ENCODE assay signal across 14 cellular contexts in the genomic region with DNA sequence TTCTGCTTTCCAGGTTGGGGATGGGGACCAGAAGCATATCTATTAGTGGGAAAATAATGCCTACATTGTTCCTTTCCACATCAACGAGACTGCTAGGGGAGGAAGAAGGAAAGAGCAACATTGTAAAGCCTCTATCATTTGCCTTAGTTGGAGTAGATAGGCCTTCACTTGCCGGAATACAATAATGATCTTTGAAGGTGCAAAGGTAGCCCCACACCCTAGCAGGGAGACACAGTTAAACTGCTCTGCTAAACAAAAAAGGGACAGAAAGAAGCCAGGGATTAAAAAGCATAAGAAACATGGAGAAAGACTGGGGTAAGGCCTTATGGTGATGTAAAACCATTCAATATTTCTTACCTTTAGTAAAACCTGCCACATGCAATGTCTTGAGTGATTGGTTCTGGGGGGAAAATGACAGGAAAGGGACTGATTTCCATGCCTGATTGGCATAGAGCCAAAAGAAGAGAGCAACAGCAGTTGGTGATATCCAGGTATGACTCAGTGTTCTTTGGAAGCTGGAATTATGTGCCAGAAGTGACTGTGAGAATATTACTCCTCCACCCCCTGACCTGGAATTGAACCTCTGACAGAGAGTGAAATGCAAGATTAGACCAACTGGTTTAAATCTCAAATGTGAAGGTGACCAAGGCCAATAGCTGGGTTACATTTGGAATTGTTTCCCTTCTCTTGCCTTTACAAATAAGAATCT. TPM values are rescaled to one million over a fixed set of nuclear protein-coding genes. Genes with fewer than 3 reads are reported as not detected.
A peak's percentile ranks its signal among the peaks of the same experiment; 100 is the strongest.
DNase-seq lines count a peak whose midpoint lies in the region; FAIRE-seq and TF ChIP-seq lines count a peak whose summit lies in the region.
"Had no signal": no experiment of that assay in that cellular context is flagged by ENCODE, and none has a peak within 500 bp of the region (broad histone marks: within the 10 kb centered on the region; RNA-seq: fewer than 3 reads in every experiment).

No MANE protein-coding gene starts in this region.

- H3K79me2 ChIP-seq in osteoblast (ENCODE audit: insufficient read depth, low read length), result no peaks in the 10 kb centered on the region

- H3K27me3 Mint-ChIP-seq in activated CD4-positive, alpha-beta T cell treated with anti-CD3 and anti-CD28 coated beads, Interleukin-2, amount 10 ng/mL, durations not matched to agents 7 days and 5 days, result no peaks in the 10 kb centered on the region
- H3K27me3 Mint-ChIP-seq: brain had no signal

- peaks cover 2% of the 10 kb centered on the region for H3K9me3 Mint-ChIP-seq in activated CD4-positive, alpha-beta T cell treated with anti-CD3 and anti-CD28 coated beads, Interleukin-2, amount 10 ng/mL, durations not matched to agents 7 days and 5 days
- H3K9me3 Mint-ChIP-seq: brain; CD8-positive, alpha-beta T cell had no signal

- TF ChIP-seq POLR2A in H54 (IDR thresholded peaks at IDR 0.05; ENCODE audit: low read depth, low read length), result no peak

- H3K27ac Mint-ChIP-seq in activated CD4-positive, alpha-beta T cell treated with anti-CD3 and anti-CD28 coated beads, Interleukin-2, amount 10 ng/mL, durations not matched to agents 7 days and 5 days, result no peak overlapping the region
- H3K27ac Mint-ChIP-seq: activated CD8-positive, alpha-beta T cell treated with anti-CD3 and anti-CD28 coated beads, Interleukin-2, amount 10 ng/mL, durations not matched to agents 7 days and 5 days; CD8-positive, alpha-beta T cell had no signal

- H3K27ac ChIP-seq in colonic mucosa, result peak overlapping the region; percentile 49
- H3K27ac ChIP-seq in osteoblast (ENCODE audit: low read depth, low read length), result no peak overlapping the region
- H3K27ac ChIP-seq: epithelial cell of prostate had no signal

- intact Hi-C loops in colonic mucosa (cut with DNase I), result no loop called here

- H3K4me3 Mint-ChIP-seq in activated CD4-positive, alpha-beta T cell treated with anti-CD3 and anti-CD28 coated beads, Interleukin-2, amount 10 ng/mL, durations not matched to agents 7 days and 5 days, result no peak overlapping the region
- H3K4me3 Mint-ChIP-seq: activated CD8-positive, alpha-beta T cell treated with anti-CD3 and anti-CD28 coated beads, Interleukin-2, amount 10 ng/mL, durations not matched to agents 7 days and 5 days; brain; CD8-positive, alpha-beta T cell had no signal

- H3K4me3 ChIP-seq in colonic mucosa, result no peak overlapping the region
- no peak overlapping the region for H3K4me3 ChIP-seq in osteoblast (ENCODE audit: insufficient read depth, low read length)

- H3K4me1 ChIP-seq in colonic mucosa (no peaks in the 10 kb centered on the region), osteoblast (ENCODE audit: insufficient read depth, low read length) (peaks cover 16% of the 10 kb centered on the region)

- H3K36me3 Mint-ChIP-seq in activated CD4-positive, alpha-beta T cell treated with anti-CD3 and anti-CD28 coated beads, Interleukin-2, amount 10 ng/mL, durations not matched to agents 7 days and 5 days (ENCODE audit: low read depth), result no peaks in the 10 kb centered on the region
- H3K36me3 Mint-ChIP-seq: brain; CD8-positive, alpha-beta T cell had no signal

- no peak overlapping the region for H3K4me2 ChIP-seq in osteoblast (ENCODE audit: insufficient read depth, low read length)

- CTCF ChIA-PET in activated CD4-positive, alpha-beta T cell treated with anti-CD3 and anti-CD28 coated beads, Interleukin-2, amount 10 ng/mL, durations not matched to agents 7 days and 5 days (lab: Charles Lee), result no interaction called here

- no peak overlapping the region for H2AFZ ChIP-seq in osteoblast (ENCODE audit: low read length)

- no peaks in the 10 kb centered on the region for H3K27me3 ChIP-seq in colonic mucosa
- no peaks in the 10 kb centered on the region for H3K27me3 ChIP-seq in osteoblast (ENCODE audit: insufficient read depth, low read length)

- H3K9me3 ChIP-seq in colonic mucosa (no peaks in the 10 kb centered on the region), osteoblast (ENCODE audit: low read depth, low read length) (no peaks in the 10 kb centered on the region)

- H3K4me1 Mint-ChIP-seq in activated CD4-positive, alpha-beta T cell treated with anti-CD3 and anti-CD28 coated beads, Interleukin-2, amount 10 ng/mL, durations not matched to agents 7 days and 5 days, result no peaks in the 10 kb centered on the region

- no peak for TF ChIP-seq CTCF in colonic mucosa (IDR thresholded peaks at IDR 0.05)
- TF ChIP-seq CTCF in osteoblast (IDR thresholded peaks at IDR 0.05; ENCODE audit: extremely low read depth, low read depth, low read length), result no peak

- H3K9ac ChIP-seq in colonic mucosa (ENCODE audit: low read depth in 2 of 2, low read length in 2 of 2), result peak overlapping the region in 1 of 2 donors; percentile 9

- FAIRE-seq in H54 (lab: Jason Lieb, UNC), result peak; percentile 97
- FAIRE-seq in frontal cortex (lab: Jason Lieb, UNC), result no peak

- POLR2A ChIA-PET in activated CD4-positive, alpha-beta T cell treated with anti-CD3 and anti-CD28 coated beads, Interleukin-2, amount 10 ng/mL, durations not matched to agents 7 days and 5 days (lab: Charles Lee), result no interaction called here

- H3K36me3 ChIP-seq in colonic mucosa, result no peaks in the 10 kb centered on the region
- no peaks in the 10 kb centered on the region for H3K36me3 ChIP-seq in osteoblast (ENCODE audit: insufficient read depth, low read length)

- DNase-seq in H54 (ENCODE audit: insufficient read length, low spot score) (no peak), NCI-H526 treated with DMSO at 0.1 percent for 48 hours (lab: John Stamatoyannopoulos, UW) (peak; percentile 15), colonic mucosa (peak; percentile 68), osteoblast (ENCODE audit: insufficient read length, low spot score, missing footprints) (peak; percentile 77), HuH-7 (ENCODE audit: low spot score) (no peak), frontal cortex (ENCODE audit: low spot score in 2 of 2) (no peak)
- no peak for DNase-seq in activated CD4-positive, alpha-beta T cell treated with anti-CD3 and anti-CD28 coated beads, Interleukin-2, amount 50 U/mL, for 48 hours
- no peak for DNase-seq in activated CD4-positive, alpha-beta T cell treated with anti-CD3 and anti-CD28 coated beads, Interleukin-2, amount 10 ng/mL, durations not matched to agents 7 days and 5 days
- DNase-seq: activated CD8-positive, alpha-beta T cell treated with anti-CD3 and anti-CD28 coated beads, Interleukin-2, amount 10 ng/mL, durations not matched to agents 7 days and 5 days; activated effector memory CD4-positive, alpha-beta T cell treated with anti-CD3 and anti-CD28 coated beads, Interleukin-2, amount 50 U/mL, for 16 hours; CD8-positive, alpha-beta T cell; occipital lobe had no signal

- H4K20me1 ChIP-seq in osteoblast (ENCODE audit: insufficient read depth, low read length), result no peaks in the 10 kb centered on the region

RNA-seq across cellular contexts. Expression of a gene that starts 8.1 kb away (rescaled TPM):
- total RNA-seq in colonic mucosa, result 1 to 10 TPM in 1 of 2 donors, under 1 TPM in 1; 0.82 to 1.2 TPM
- not detected in 2 replicates for total RNA-seq in osteoblast
- not detected for total RNA-seq in activated CD4-positive, alpha-beta T cell treated with anti-CD3 and anti-CD28 coated beads, Interleukin-2, amount 10 ng/mL, durations not matched to agents 7 days and 5 days
- total RNA-seq in frontal cortex, result not detected
- total RNA-seq: activated CD8-positive, alpha-beta T cell treated with anti-CD3 and anti-CD28 coated beads, Interleukin-2, amount 10 ng/mL, durations not matched to agents 7 days and 5 days; CD8-positive, alpha-beta T cell had no signal

Comparison
In these comparisons a context has a peak if more than half of its experiments do, and no peak if none do; other contexts are left out.
1. DNase-seq: peak in NCI-H526 treated with DMSO at 0.1 percent for 48 hours (single experiment), colonic mucosa (single experiment) and osteoblast (single experiment); none in H54 (single experiment), activated CD4-positive, alpha-beta T cell treated with anti-CD3 and anti-CD28 coated beads, Interleukin-2, amount 50 U/mL, for 48 hours (0 of 2), activated CD4-positive, alpha-beta T cell treated with anti-CD3 and anti-CD28 coated beads, Interleukin-2, amount 10 ng/mL, durations not matched to agents 7 days and 5 days (single experiment), HuH-7 (single experiment) and frontal cortex (0 of 2).